In the genomic region with DNA sequence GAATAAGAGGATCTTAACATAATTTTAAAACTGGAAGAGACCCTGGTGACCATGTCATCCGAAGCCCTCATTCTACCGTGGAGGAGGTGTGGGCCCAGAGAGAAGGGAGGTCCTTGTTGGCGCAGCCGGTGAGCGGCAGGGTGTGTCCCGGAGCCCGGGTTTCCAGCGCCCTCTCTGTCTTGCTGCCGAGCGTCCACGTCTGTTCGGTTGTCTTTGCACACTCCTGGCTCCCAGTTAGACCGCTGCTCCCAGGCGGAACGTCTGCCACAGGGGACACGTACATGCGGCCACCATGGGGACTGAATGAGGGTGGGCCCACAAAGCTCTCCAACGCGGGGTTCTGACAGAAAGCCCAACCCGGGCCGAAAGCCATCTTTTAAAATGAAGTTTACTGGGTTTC, we compare ENCODE assay signal across 21 cellular contexts. TPM values are rescaled to one million over a fixed set of nuclear protein-coding genes. Genes with fewer than 3 reads are reported as not detected.
"Had no signal": no experiment of that assay in that cellular context is flagged by ENCODE, and none has a peak within 500 bp of the region (broad histone marks: within the 10 kb centered on the region; RNA-seq: fewer than 3 reads in every experiment).

No MANE protein-coding gene starts in this region.

- H3K4me3 Mint-ChIP-seq: central memory CD8-positive, alpha-beta T cell; immature natural killer cell; naive thymus-derived CD4-positive, alpha-beta T cell had no signal

- H3K4me3 ChIP-seq: esophagus muscularis mucosa, gastrocnemius medialis, ovary, right lobe of liver, stomach, thoracic aorta, transverse colon had no signal

- H3K36me3 ChIP-seq: esophagus muscularis mucosa, gastrocnemius medialis, ovary, right lobe of liver, stomach, thoracic aorta, transverse colon had no signal

- H3K4me1 ChIP-seq: right lobe of liver had no signal

- H3K36me3 Mint-ChIP-seq: immature natural killer cell; naive thymus-derived CD4-positive, alpha-beta T cell had no signal

- ATAC-seq: gastrocnemius medialis; naive thymus-derived CD4-positive, alpha-beta T cell; right lobe of liver had no signal

- H3K9me3 ChIP-seq: esophagus muscularis mucosa, gastrocnemius medialis, ovary, right lobe of liver, stomach, thoracic aorta, transverse colon had no signal

- H3K27me3 ChIP-seq: ovary, right lobe of liver had no signal

- H3K9me3 Mint-ChIP-seq: central memory CD8-positive, alpha-beta T cell; naive thymus-derived CD4-positive, alpha-beta T cell had no signal

- H3K27ac Mint-ChIP-seq: progenitor cell of endocrine pancreas had no signal

- H3K27ac ChIP-seq: epithelial cell of prostate, esophagus muscularis mucosa, gastrocnemius medialis, ovary, right lobe of liver, stomach, thoracic aorta, transverse colon had no signal

- DNase-seq: effector memory CD4-positive, alpha-beta T cell; gastrocnemius medialis; glutamatergic neuron; immature natural killer cell; mammary epithelial cell; naive thymus-derived CD4-positive, alpha-beta T cell; ovary; right lobe of liver; stimulated activated naive CD4-positive, alpha-beta T cell; stomach; substantia nigra; transverse colon had no signal

RNA-seq across cellular contexts. Expression of gene MUC4, which starts 6.6 kb away (rescaled TPM):
- total RNA-seq: fibroblast of villous mesenchyme, lower leg skin, mammary epithelial cell, mesenteric fat pad, thoracic aorta had no signal
- polyA plus RNA-seq: mammary epithelial cell; naive thymus-derived CD4-positive, alpha-beta T cell; neural cell had no signal
